ENCODE assay signal across 16 cellular contexts in the genomic region with DNA sequence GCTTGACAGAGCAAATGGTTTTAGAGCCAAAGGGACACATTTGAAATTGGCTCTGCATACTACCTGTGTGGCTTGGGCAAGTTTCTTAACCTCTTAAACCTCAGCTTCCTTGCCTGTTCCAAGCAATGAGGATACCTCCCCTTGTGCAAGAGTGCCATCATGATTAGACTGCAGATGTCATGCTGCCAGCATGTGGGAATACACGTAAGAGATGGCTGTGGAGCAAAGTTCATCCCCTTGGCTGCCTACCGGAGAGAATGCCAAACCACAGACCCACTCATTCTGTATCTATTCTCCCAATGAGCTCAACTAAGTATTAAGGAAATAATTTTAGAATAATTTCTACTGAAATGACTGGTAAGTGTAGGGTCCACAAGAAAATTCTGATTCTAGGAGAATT.
DNase-seq lines count a peak whose midpoint lies in the region; ATAC-seq, FAIRE-seq and TF ChIP-seq lines count a peak whose summit lies in the region.
"Had no signal": no experiment of that assay in that cellular context is flagged by ENCODE, and none has a peak within 500 bp of the region (broad histone marks: within the 10 kb centered on the region; RNA-seq: fewer than 3 reads in every experiment).

No MANE protein-coding gene starts in this region.

- in situ Hi-C loops in astrocyte of the cerebellum (cut with HindIII; ENCODE audit: low sequenced_read_pairs): no loop called here

- FAIRE-seq in kidney (lab: Jason Lieb, UNC) (no peak), RCC 7860 (lab: Jason Lieb, UNC) (no peak)
- FAIRE-seq: K562 had no signal

- H3K27ac ChIP-seq in aorta (ENCODE audit: low read depth in 1 of 2, low read length in 2 of 2): peak overlapping the region; percentile 74 to 78
- no peak overlapping the region for H3K27ac ChIP-seq in kidney (ENCODE audit: low read depth in 2 of 2, low read length in 2 of 2)
- H3K27ac ChIP-seq: RWPE1 had no signal

- peak; percentile 32 for DNase-seq in H4 (ENCODE audit: low spot score)
- peak; percentile 42 for DNase-seq in astrocyte of the cerebellum (ENCODE audit: low read depth)
- peak; percentile 38 for DNase-seq in glomerular visceral epithelial cell (ENCODE audit: extremely low spot score)
- no peak for DNase-seq in aorta
- no peak for DNase-seq in activated gamma-delta T cell (lab: John Stamatoyannopoulos, UW)
- no peak for DNase-seq in kidney
- DNase-seq in RCC 7860 (ENCODE audit: low spot score): no peak
- DNase-seq: activated CD4-positive, alpha-beta T cell treated with anti-CD3 and anti-CD28 coated beads, Interleukin-2, amount 50 U/mL, for 4 hours; amniotic stem cell; left cardiac atrium; naive thymus-derived CD8-positive, alpha-beta T cell; NCI-H524 treated with DMSO at 0.1 percent for 48 hours; retina; stimulated activated naive CD4-positive, alpha-beta T cell treated with Interleukin-2 at 50 U/mL for 16 hours had no signal

- intact Hi-C loops in aorta (cut with DNase I) (no loop called here), kidney (cut with DNase I) (no loop called here)

- H3K4me1 ChIP-seq in aorta (ENCODE audit: control insufficient read depth in 1 of 2, insufficient read depth in 2 of 2, low read length in 2 of 2) (peaks cover 5 to 6% of the 10 kb centered on the region in 2 donors), kidney (ENCODE audit: control insufficient read depth in 1 of 2, insufficient read depth in 1 of 2, low read depth in 1 of 2, low read length in 2 of 2) (peaks cover 0 to 5% of the 10 kb centered on the region in 2 donors)

- TF ChIP-seq CTCF in astrocyte of the cerebellum (IDR thresholded peaks at IDR 0.05; ENCODE audit: low read depth, low read length, missing control alignments) (no peak), kidney (IDR thresholded peaks at IDR 0.05; ENCODE audit: borderline replicate concordance, extremely low read depth, insufficient read depth) (no peak)

- 76 to 84% methylated on average over 2 of the region's 2 CpGs for WGBS in aorta, 2 donors

- no peak overlapping the region for H3K9ac ChIP-seq in kidney (ENCODE audit: low read length in 2 of 2)

- H3K27me3 ChIP-seq in aorta (ENCODE audit: control insufficient read depth in 1 of 2, insufficient read depth in 2 of 2, low read length in 1 of 2): no peaks in the 10 kb centered on the region

- no peak for ATAC-seq in aorta (ENCODE audit: low FRiP score)
- ATAC-seq: K562; naive thymus-derived CD8-positive, alpha-beta T cell had no signal

- H3K4me3 ChIP-seq in astrocyte of the cerebellum (ENCODE audit: low read depth, low read length): no peak overlapping the region
- H3K4me3 ChIP-seq in aorta (ENCODE audit: low read length in 2 of 2): no peak overlapping the region
- H3K4me3 ChIP-seq in kidney (ENCODE audit: low read length in 2 of 2): no peak overlapping the region
- H3K4me3 ChIP-seq: K562 had no signal

- H3K36me3 ChIP-seq in aorta (ENCODE audit: control insufficient read depth in 1 of 2, insufficient read depth in 2 of 2, low read length in 1 of 2): no peaks in the 10 kb centered on the region
- no peaks in the 10 kb centered on the region for H3K36me3 ChIP-seq in kidney (ENCODE audit: control insufficient read depth in 1 of 2, insufficient read depth in 2 of 2, low read length in 2 of 2)

- H3K9me3 ChIP-seq in aorta (ENCODE audit: control insufficient read depth, low read length): no peaks in the 10 kb centered on the region
- no peaks in the 10 kb centered on the region for H3K9me3 ChIP-seq in kidney (ENCODE audit: control insufficient read depth in 1 of 2, low read length in 2 of 2)

Comparison
In these comparisons a context has a peak if more than half of its experiments do, and no peak if none do; other contexts are left out.
1. DNase-seq: peak in H4 (single experiment), astrocyte of the cerebellum (single experiment) and glomerular visceral epithelial cell (single experiment); none in aorta (0 of 2), activated gamma-delta T cell (single experiment), kidney (single experiment) and RCC 7860 (single experiment).
2. H3K27ac ChIP-seq: peak in aorta (2 of 2); none in kidney (0 of 2).